8 cellular contexts compared by ENCODE assay signal in genomic region chr13:94617389-94618000, GRCh38. TPM values are rescaled to one million over a fixed set of nuclear protein-coding genes. Genes with fewer than 3 reads are reported as not detected.
DNase-seq lines count a peak whose midpoint lies in the region; ATAC-seq, FAIRE-seq and TF ChIP-seq lines count a peak whose summit lies in the region.

No MANE protein-coding gene starts in this region.

- peak in 2 of 7 experiments; percentile 29 to 44 for DNase-seq in CD8-positive, alpha-beta T cell
- DNase-seq in GM13977 (ENCODE audit: low spot score) (no peak), IMR-90 (no peak), globus pallidus (ENCODE audit: low spot score) (peak; percentile 51), stomach (no peak), D341Med (ENCODE audit: low spot score) (no peak)

- H2AFZ ChIP-seq in IMR-90 (replicated peaks; ENCODE audit: low read length, poor library complexity) = no peak overlapping the region

- H3K27ac Mint-ChIP-seq in CD8-positive, alpha-beta T cell = no peak overlapping the region

- H3K36me3 Mint-ChIP-seq in CD8-positive, alpha-beta T cell = peaks cover 43% of the 10 kb centered on the region

- no peak for TF ChIP-seq EP300 in stomach (IDR thresholded peaks at IDR 0.05)

- H4K5ac ChIP-seq in IMR-90 (ENCODE audit: low read depth, low read length) = no peak overlapping the region

- WGBS in IMR-90 (ENCODE audit: extremely low coverage in 2 of 2, insufficient read length in 1 of 2), 2 experiments = no CpG with 5 or more reads among the region's 4 CpGs
- 59 to 66% (median 60%) methylated on average over 4 of the region's 4 CpGs for WGBS in stomach, 5 donors

- H3K27me3 Mint-ChIP-seq in CD8-positive, alpha-beta T cell (ENCODE audit: low read depth) = no peaks in the 10 kb centered on the region

- no peaks in the 10 kb centered on the region for H3K27me3 ChIP-seq in CD8-positive, alpha-beta T cell (ENCODE audit: insufficient read depth, low read length)
- H3K27me3 ChIP-seq in IMR-90 (ENCODE audit: control insufficient read depth, insufficient read depth, low read length) (no peaks in the 10 kb centered on the region), stomach (no peaks in the 10 kb centered on the region)

- H3K4me1 ChIP-seq in CD8-positive, alpha-beta T cell (ENCODE audit: insufficient read depth, low read length) = no peaks in the 10 kb centered on the region
- H3K4me1 ChIP-seq in IMR-90 (ENCODE audit: control insufficient read depth, insufficient read depth, low read length) (no peaks in the 10 kb centered on the region), stomach (no peaks in the 10 kb centered on the region)

- no peak overlapping the region for H3K4me2 ChIP-seq in IMR-90 (ENCODE audit: low read depth, low read length)

- in situ Hi-C loops in GM13977 (cut with MboI; ENCODE audit: low pct_unique_long_range_greater_than_20kb, low sequenced_read_pairs, unreplicated experiment) (loop anchor here (10.0 kb wide), 1 partner anchor 183 kb away; no protein-coding TSS in a partner anchor), IMR-90 (cut with MboI; ENCODE audit: low sequenced_read_pairs) (loop anchor here (25.0 kb wide), 1 partner anchor 1380 kb away; the partner anchor contains the start of gene GPC6)

- no peak overlapping the region for H3K4me3 Mint-ChIP-seq in CD8-positive, alpha-beta T cell

- peaks cover 17% of the 10 kb centered on the region for H3K4me1 Mint-ChIP-seq in CD8-positive, alpha-beta T cell (ENCODE audit: low read depth)

- H2BK20ac ChIP-seq in IMR-90 (ENCODE audit: low read depth, low read length) = no peak overlapping the region

- no peak overlapping the region for H4K91ac ChIP-seq in IMR-90 (ENCODE audit: insufficient read depth, low read depth, low read length)

- no peak overlapping the region for H2BK5ac ChIP-seq in IMR-90 (ENCODE audit: low read depth, low read length, poor library complexity, severe bottlenecking)

- intact Hi-C loops in CD8-positive, alpha-beta T cell (cut with DNase I, micrococcal nuclease) = loop anchor here (1.0 to 2.0 kb wide), 2 partner anchors 17 to 182 kb away; partner anchors contain the start of gene GPR180 (in 1 of the 2)
- intact Hi-C loops in IMR-90 (cut with micrococcal nuclease) = loop anchor here (1.0 to 5.0 kb wide), 2 partner anchors 182 to 860 kb away; no protein-coding TSS in a partner anchor
- intact Hi-C loops in stomach (cut with DNase I; ENCODE audit: low total_unique reads) = loop anchor here (10.0 kb wide), 1 partner anchor 183 kb away; no protein-coding TSS in a partner anchor

- POLR2A ChIA-PET in CD8-positive, alpha-beta T cell (lab: Charles Lee) = interaction anchor here (1.4 kb wide), 1 partner anchor 22 kb away, joined by 6 read pairs; the partner anchor contains the start of gene TGDS
- POLR2A ChIA-PET in IMR-90 (lab: Charles Lee; ENCODE audit: unreplicated experiment) = interaction anchor here (1.0 to 1.2 kb wide), 2 partner anchors 40 to 182 kb away, joined by 3 to 7 read pairs; no protein-coding TSS in a partner anchor

- H2BK15ac ChIP-seq in IMR-90 (ENCODE audit: low read depth, low read length) = no peak overlapping the region

- H2AK5ac ChIP-seq in IMR-90 (ENCODE audit: low read depth, low read length) = no peak overlapping the region

- H3K9me1 ChIP-seq in IMR-90 (ENCODE audit: insufficient read depth, low read length) = no peaks in the 10 kb centered on the region

- peak; percentile 62 for ATAC-seq in CD8-positive, alpha-beta T cell
- ATAC-seq in IMR-90 (ENCODE audit: low read depth) (peak; percentile 42; the same call in 1 of the 2 replicates), HG02981 (IDR thresholded peaks at IDR 0.05; ENCODE audit: unreplicated experiment) (no peak)

- no peak overlapping the region for H3K4ac ChIP-seq in IMR-90 (ENCODE audit: low read depth, low read length)

- no peak overlapping the region for H3K9ac ChIP-seq in IMR-90 (ENCODE audit: low read depth, low read length)

- no peak overlapping the region for H3K4me3 ChIP-seq in CD8-positive, alpha-beta T cell (ENCODE audit: low read depth, low read length)
- H3K4me3 ChIP-seq in IMR-90 (ENCODE audit: insufficient read depth, low read depth, low read length) (no peak overlapping the region), stomach (no peak overlapping the region)

- no peak overlapping the region for H2BK120ac ChIP-seq in IMR-90 (ENCODE audit: low read depth, low read length)

- peaks cover 7% of the 10 kb centered on the region for H3K36me3 ChIP-seq in CD8-positive, alpha-beta T cell (ENCODE audit: insufficient read depth, low read length)
- peaks cover 10% of the 10 kb centered on the region for H3K36me3 ChIP-seq in IMR-90 (ENCODE audit: control insufficient read depth, insufficient read depth, low read length)
- H3K36me3 ChIP-seq in stomach = peaks cover 9 to 52% (median 36%) of the 10 kb centered on the region in 4 donors

- TF ChIP-seq POLR2A in IMR-90 (IDR thresholded peaks at IDR 0.05; ENCODE audit: low read depth, low read length) (no peak), stomach (IDR thresholded peaks at IDR 0.05) (no peak)

- dilution Hi-C loops in IMR-90 (cut with HindIII; ENCODE audit: low sequenced_read_pairs, unreplicated experiment) = no loop called here

- no TSS peak for BruUV-seq in IMR-90 (replicated peaks; lab: Mats Ljungman, UMichigan)

- no peak overlapping the region for H3K14ac ChIP-seq in IMR-90 (replicated peaks; ENCODE audit: low read depth, low read length)

- peak; percentile 63 for FAIRE-seq in TTC549 (lab: Jason Lieb, UNC)

- H2AK9ac ChIP-seq in IMR-90 (replicated peaks; ENCODE audit: low read depth, low read length, poor library complexity) = no peak overlapping the region

- no peak overlapping the region for H3K23ac ChIP-seq in IMR-90 (ENCODE audit: low read depth, low read length)

- CTCF ChIA-PET in CD8-positive, alpha-beta T cell (lab: Charles Lee) = interaction anchor here (0.6 to 10.2 kb wide), 38 partner anchors 9 to 787 kb away, joined by 3 to 311 read pairs (median 5); partner anchors contain the start of gene TGDS
- CTCF ChIA-PET in IMR-90 (lab: Yijun Ruan, JAX) = interaction anchor here (0.7 to 2.3 kb wide), 9 partner anchors 12 to 188 kb away, joined by 3 to 8 read pairs (median 5); partner anchors contain the start of gene TGDS

- H4K8ac ChIP-seq in IMR-90 (ENCODE audit: low read depth in 2 of 2, low read length in 2 of 2) = no peak overlapping the region

- no peaks in the 10 kb centered on the region for H3K9me3 ChIP-seq in CD8-positive, alpha-beta T cell (ENCODE audit: low read length)
- H3K9me3 ChIP-seq in IMR-90 (ENCODE audit: control insufficient read depth, insufficient read depth, low read length) = no peaks in the 10 kb centered on the region
- no peaks in the 10 kb centered on the region for H3K9me3 ChIP-seq in stomach

- no peak overlapping the region for H3K18ac ChIP-seq in IMR-90 (ENCODE audit: low read depth, low read length)

- TF ChIP-seq CTCF in CD8-positive, alpha-beta T cell (IDR thresholded peaks at IDR 0.05) = peak; percentile 92
- TF ChIP-seq CTCF in GM13977 (IDR thresholded peaks at IDR 0.05; ENCODE audit: extremely low read depth, insufficient read depth, missing control alignments) (peak; percentile 61), IMR-90 (conservative IDR thresholded peaks at IDR 0.05; ENCODE audit: low read depth, low read length) (peak; percentile 58), stomach (IDR thresholded peaks at IDR 0.05) (peak in 4 of 7 experiments; percentile 40 to 62 (median 54))

- H3K27ac ChIP-seq in CD8-positive, alpha-beta T cell (ENCODE audit: low read depth, low read length) = no peak overlapping the region
- H3K27ac ChIP-seq in IMR-90 (ENCODE audit: insufficient read depth, low read length) (no peak overlapping the region), stomach (no peak overlapping the region)

- no peaks in the 10 kb centered on the region for H3K9me3 Mint-ChIP-seq in CD8-positive, alpha-beta T cell

- peaks cover 14 to 21% of the 10 kb centered on the region in 2 experiments; a peak in 3 of 4 replicates for H3K79me1 ChIP-seq in IMR-90 (ENCODE audit: low read depth in 1 of 2, low read length in 2 of 2)

- TF ChIP-seq RAD21 in IMR-90 (IDR thresholded peaks at IDR 0.05; ENCODE audit: low read length) = peak; percentile 67

- H4K20me1 ChIP-seq in IMR-90 (ENCODE audit: insufficient read depth, low read length) = peaks cover 6% of the 10 kb centered on the region; the same call in 1 of the 2 replicates

- no peak overlapping the region for H3K56ac ChIP-seq in IMR-90 (ENCODE audit: extremely low read depth, insufficient read depth, low read length)

TF ChIP-seq in IMR-90, 13 proteins besides CTCF, POLR2A, EP300 and RAD21:
- TF ChIP-seq RCOR1 (IDR thresholded peaks at IDR 0.05; ENCODE audit: insufficient replicate concordance, low read length) (no peak), BHLHE40 (IDR thresholded peaks at IDR 0.05; ENCODE audit: low read depth, low read length) (no peak), SMC3 (IDR thresholded peaks at IDR 0.05; ENCODE audit: low read depth, low read length) (peak; percentile 50; the same call in 1 of the 2 replicates)

RNA-seq across cellular contexts. Expression of gene GPR180, which starts 15.8 kb away (rescaled TPM):
- under 1 TPM; 0.64 to 0.71 TPM for total RNA-seq in CD8-positive, alpha-beta T cell
- total RNA-seq in IMR-90 (2012; rRNA removed) (10.8 and 14.2 TPM in 2 replicates), stomach (10 to 100 TPM in 1 of 5 donors, 1 to 10 TPM in 3, under 1 TPM in 1; under 0.01 to 12.9 (median 5.1) TPM)
- polyA plus RNA-seq in IMR-90 (2012; rRNA removed) (2.4 and 2.8 TPM in 2 replicates), stomach (1 to 10 TPM; 1.1 to 1.2 (median 1.1) TPM)
- 0.53 and 0.60 TPM in 2 replicates for polyA plus RNA-seq in IMR-90 (2012; cell fraction: cytosol; rRNA removed)
- polyA plus RNA-seq in IMR-90 (2012; cell fraction: nucleus; rRNA removed; ENCODE audit: low replicate concordance) = 1.0 and 4.9 TPM in 2 replicates

RNA-seq across cellular contexts. Expression of gene TGDS, which starts 21.5 kb away (rescaled TPM):
- 1 to 10 TPM; 4.5 to 4.6 TPM for total RNA-seq in CD8-positive, alpha-beta T cell
- total RNA-seq in IMR-90 (2012; rRNA removed) (15.6 and 17.8 TPM in 2 replicates), stomach (10 to 100 TPM in 2 of 5 donors, 1 to 10 TPM in 2, not detected in 1; 3.6 to 21.8 (median 12.6) TPM)
- polyA plus RNA-seq in IMR-90 (2012; rRNA removed) (8.0 and 9.6 TPM in 2 replicates), stomach (10 to 100 TPM in 1 of 3 donors, 1 to 10 TPM in 2; 7.8 to 11.6 (median 8.2) TPM)
- 1.8 and 2.5 TPM in 2 replicates for polyA plus RNA-seq in IMR-90 (2012; cell fraction: cytosol; rRNA removed)
- polyA plus RNA-seq in IMR-90 (2012; cell fraction: nucleus; rRNA removed; ENCODE audit: low replicate concordance) = 2.3 and 14.5 TPM in 2 replicates
